14 cellular contexts compared by ENCODE assay signal in the genomic region with DNA sequence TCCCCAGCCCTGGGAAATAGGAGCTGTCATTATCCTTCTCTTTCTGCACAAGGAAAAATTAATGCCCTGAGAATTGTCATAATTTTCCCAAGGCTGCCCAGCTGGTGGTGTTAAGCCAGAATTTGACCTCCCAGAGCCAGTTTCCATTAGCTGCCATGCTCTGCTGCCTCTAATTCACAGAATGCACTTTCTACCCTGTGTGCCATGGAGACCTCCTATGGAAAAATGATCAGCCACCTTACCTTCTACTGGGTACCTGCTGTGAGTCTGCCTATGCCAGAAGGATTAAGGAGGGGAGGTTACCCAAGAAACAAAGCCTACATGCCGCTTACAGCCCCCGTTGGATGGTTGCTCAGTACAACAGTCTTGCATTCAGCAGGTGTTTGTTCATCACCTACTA.
"Had no signal": no experiment of that assay in that cellular context is flagged by ENCODE, and none has a peak within 500 bp of the region (broad histone marks: within the 10 kb centered on the region; RNA-seq: fewer than 3 reads in every experiment).

No MANE protein-coding gene starts in this region.

- H3K9me3 ChIP-seq: left lung, pancreas, tibial nerve, vagina had no signal

- H3K4me3 ChIP-seq: left lung, pancreas, tibial nerve, vagina had no signal

- H3K27me3 ChIP-seq: left lung, pancreas, tibial nerve, vagina had no signal

- H3K27ac ChIP-seq: left lung, tibial nerve, vagina had no signal

- H3K4me3 Mint-ChIP-seq: activated CD8-positive, alpha-beta T cell treated with anti-CD3 and anti-CD28 coated beads for 36 hours; activated T-helper 1 cell treated with anti-CD3 and anti-CD28 coated beads, Interleukin-12 subunit alpha, Interleukin-12 subunit beta, Interleukin-2, Interleukin-4 antibody, amounts not matched to agents 30 ng/mL and 10 ng/mL and 1 ng/mL, durations not matched to agents 14 hours and 24 hours and 36 hours; naive B cell had no signal

- H3K27ac Mint-ChIP-seq: activated T-helper 1 cell treated with anti-CD3 and anti-CD28 coated beads, Interleukin-12 subunit alpha, Interleukin-12 subunit beta, Interleukin-2, Interleukin-4 antibody, amounts not matched to agents 30 ng/mL and 10 ng/mL and 1 ng/mL, durations not matched to agents 14 hours and 24 hours and 36 hours had no signal

- H3K9me3 Mint-ChIP-seq: activated CD8-positive, alpha-beta T cell treated with anti-CD3 and anti-CD28 coated beads for 36 hours; activated T-helper 1 cell treated with anti-CD3 and anti-CD28 coated beads, Interleukin-12 subunit alpha, Interleukin-12 subunit beta, Interleukin-2, Interleukin-4 antibody, amounts not matched to agents 30 ng/mL and 10 ng/mL and 1 ng/mL, durations not matched to agents 14 hours and 24 hours and 36 hours; naive B cell had no signal

- DNase-seq: activated CD8-positive, alpha-beta T cell treated with anti-CD3 and anti-CD28 coated beads for 36 hours; activated naive CD4-positive, alpha-beta T cell treated with anti-CD3 and anti-CD28 coated beads, Interleukin-2, amount 50 U/mL, for 16 hours; amniotic stem cell; mammary epithelial cell; naive B cell; pancreas; stimulated activated CD4-positive, alpha-beta T cell treated with anti-CD3 and anti-CD28 coated beads, Interleukin-2, amount 100 ng/mL, for 24 hours; SW 1271; T-helper 9 cell had no signal

- H3K27me3 Mint-ChIP-seq: activated CD8-positive, alpha-beta T cell treated with anti-CD3 and anti-CD28 coated beads for 36 hours; naive B cell had no signal

- ATAC-seq: activated CD4-positive, CD25-positive, alpha-beta regulatory T cell treated with anti-CD3 and anti-CD28 coated beads, Interleukin-2, amount 50 U/mL, for 24 hours; activated CD8-positive, alpha-beta T cell treated with anti-CD3 and anti-CD28 coated beads for 36 hours; left lung had no signal
